Comparison of ENCODE assay signal across 10 cellular contexts in genomic region chr10:78754269-78755074, GRCh38.
DNase-seq lines count a peak whose midpoint lies in the region; ATAC-seq and TF ChIP-seq lines count a peak whose summit lies in the region.
"Had no signal": no experiment of that assay in that cellular context is flagged by ENCODE, and none has a peak within 500 bp of the region (broad histone marks: within the 10 kb centered on the region; RNA-seq: fewer than 3 reads in every experiment).

No MANE protein-coding gene starts in this region.

- WGBS in IMR-90 (ENCODE audit: extremely low coverage in 2 of 2, insufficient read length in 1 of 2), 2 experiments, result 54% methylated on average over 4 of the region's 12 CpGs; no CpG with 5 or more reads in 1 of the 2 experiments
- WGBS in mesendoderm (ENCODE audit: extremely low coverage, insufficient coverage, low lambda C conversion rate), result no CpG with 5 or more reads among the region's 12 CpGs

- H3K27me3 Mint-ChIP-seq in brain, result peaks cover 9% of the 10 kb centered on the region

- CTCF ChIA-PET in IMR-90 (lab: Yijun Ruan, JAX), result no interaction called here

- H4K5ac ChIP-seq in IMR-90 (ENCODE audit: low read depth, low read length) (no peak overlapping the region), mesendoderm (ENCODE audit: low read length) (no peak overlapping the region)

- H2BK20ac ChIP-seq in IMR-90 (ENCODE audit: low read depth, low read length), result 0 out of 2 replicates have a peak overlapping the region, but pooled peaks have one; percentile 41

- no peak overlapping the region; the same call in 1 of the 2 replicates for H3K27ac ChIP-seq in IMR-90 (ENCODE audit: insufficient read depth, low read length)
- H3K27ac ChIP-seq in mesendoderm (ENCODE audit: low read depth, low read length), result no peak overlapping the region
- H3K27ac ChIP-seq in gastrocnemius medialis, result no peak overlapping the region
- H3K27ac ChIP-seq in upper lobe of right lung, result no peak overlapping the region
- H3K27ac ChIP-seq: parathyroid adenoma had no signal

- no peak overlapping the region for H3K56ac ChIP-seq in IMR-90 (ENCODE audit: extremely low read depth, insufficient read depth, low read length)
- H3K56ac ChIP-seq in mesendoderm (ENCODE audit: low read length), result no peak overlapping the region

- H2AK9ac ChIP-seq in IMR-90 (replicated peaks; ENCODE audit: low read depth, low read length, poor library complexity), result peak overlapping the region; percentile 86

- ATAC-seq in IMR-90 (ENCODE audit: low read depth) (peak; percentile 45), gastrocnemius medialis (no peak), upper lobe of right lung (no peak)

- TF ChIP-seq POLR2A in IMR-90 (IDR thresholded peaks at IDR 0.05; ENCODE audit: low read depth, low read length) (no peak), gastrocnemius medialis (IDR thresholded peaks at IDR 0.05) (no peak)

- H3K27me3 ChIP-seq in IMR-90 (ENCODE audit: control insufficient read depth, insufficient read depth, low read length), result no peaks in the 10 kb centered on the region
- no peaks in the 10 kb centered on the region for H3K27me3 ChIP-seq in mesendoderm (ENCODE audit: insufficient read depth, low read length, poor library complexity)
- no peaks in the 10 kb centered on the region for H3K27me3 ChIP-seq in gastrocnemius medialis
- no peaks in the 10 kb centered on the region for H3K27me3 ChIP-seq in upper lobe of right lung

- no peak overlapping the region; the same call in 1 of the 2 replicates for H3K18ac ChIP-seq in IMR-90 (ENCODE audit: low read depth, low read length)
- H3K18ac ChIP-seq in mesendoderm (ENCODE audit: low read length), result no peak overlapping the region

- H3K27ac Mint-ChIP-seq in brain, result peak overlapping the region; percentile 3 to 95 (median 75)

- no peaks in the 10 kb centered on the region for H3K36me3 Mint-ChIP-seq in brain

- H3K79me1 ChIP-seq in IMR-90 (ENCODE audit: low read depth in 1 of 2, low read length in 2 of 2) (no peaks in the 10 kb centered on the region), mesendoderm (ENCODE audit: low read length) (no peaks in the 10 kb centered on the region)

- peak overlapping the region; percentile 3; the same call in 1 of the 2 replicates for H3K4me2 ChIP-seq in IMR-90 (ENCODE audit: low read depth, low read length)
- H3K4me2 ChIP-seq in mesendoderm (ENCODE audit: low read length), result no peak overlapping the region

- peaks cover 4% of the 10 kb centered on the region; the same call in 1 of the 2 replicates for H4K20me1 ChIP-seq in IMR-90 (ENCODE audit: insufficient read depth, low read length)

- H3K4me3 ChIP-seq in AG09309 (ENCODE audit: control insufficient read depth, low read depth, low read length), result no peak overlapping the region
- H3K4me3 ChIP-seq in IMR-90 (ENCODE audit: insufficient read depth, low read depth, low read length), result no peak overlapping the region
- no peak overlapping the region for H3K4me3 ChIP-seq in mesendoderm (ENCODE audit: low read length)
- no peak overlapping the region for H3K4me3 ChIP-seq in gastrocnemius medialis
- no peak overlapping the region for H3K4me3 ChIP-seq in upper lobe of right lung

- no TSS peak for BruUV-seq in IMR-90 (replicated peaks; lab: Mats Ljungman, UMichigan)

- no peak overlapping the region for H3K9ac ChIP-seq in IMR-90 (ENCODE audit: low read depth, low read length)
- no peak overlapping the region for H3K9ac ChIP-seq in mesendoderm (ENCODE audit: low read length)
- H3K9ac ChIP-seq: parathyroid adenoma had no signal

- peak overlapping the region; percentile 65; the same call in 1 of the 2 replicates for H4K91ac ChIP-seq in IMR-90 (ENCODE audit: insufficient read depth, low read depth, low read length)

- H2BK15ac ChIP-seq in IMR-90 (ENCODE audit: low read depth, low read length) (0 out of 3 replicates have a peak overlapping the region, but pooled peaks have one; percentile 2), mesendoderm (replicated peaks; ENCODE audit: low read depth) (no peak overlapping the region)

- H3K23ac ChIP-seq in IMR-90 (ENCODE audit: low read depth, low read length) (no peak overlapping the region), mesendoderm (ENCODE audit: low read length) (no peak overlapping the region)

- DNase-seq in AG09309 (ENCODE audit: low read depth), result peak; percentile 80
- DNase-seq in IMR-90, result peak; percentile 90
- peak; percentile 42 for DNase-seq in mesendoderm
- no peak for DNase-seq in gastrocnemius medialis
- DNase-seq in stimulated activated CD4-positive, alpha-beta T cell treated with anti-CD3 and anti-CD28 coated beads, Interleukin-4, amount 100 ng/mL, for 24 hours, result no peak
- DNase-seq in NCI-H1694 (lab: John Stamatoyannopoulos, UW), result no peak
- no peak for DNase-seq in upper lobe of right lung
- DNase-seq: NCI-H510A treated with DMSO at 0.1 percent for 48 hours had no signal

- no peaks in the 10 kb centered on the region for H3K36me3 ChIP-seq in IMR-90 (ENCODE audit: control insufficient read depth, insufficient read depth, low read length)
- no peaks in the 10 kb centered on the region for H3K36me3 ChIP-seq in mesendoderm (ENCODE audit: control insufficient read depth, insufficient read depth, low read length)
- no peaks in the 10 kb centered on the region for H3K36me3 ChIP-seq in gastrocnemius medialis
- H3K36me3 ChIP-seq in upper lobe of right lung, result no peaks in the 10 kb centered on the region

- H3K4me3 Mint-ChIP-seq in brain, result peak overlapping the region in 2 of 5 experiments; percentile 44 to 51

- H3K14ac ChIP-seq in IMR-90 (replicated peaks; ENCODE audit: low read depth, low read length), result peak overlapping the region; percentile 78

- dilution Hi-C loops in IMR-90 (cut with HindIII; ENCODE audit: low sequenced_read_pairs, unreplicated experiment), result no loop called here

- H3K4me1 ChIP-seq in IMR-90 (ENCODE audit: control insufficient read depth, insufficient read depth, low read length) (peaks cover 26% of the 10 kb centered on the region), mesendoderm (ENCODE audit: control insufficient read depth, low read depth, low read length) (no peaks in the 10 kb centered on the region), gastrocnemius medialis (peaks cover 12 to 18% of the 10 kb centered on the region in 2 donors), upper lobe of right lung (peaks cover 19% of the 10 kb centered on the region)
- H3K4me1 ChIP-seq: parathyroid adenoma had no signal

- peaks cover 16% of the 10 kb centered on the region for H3K9me1 ChIP-seq in IMR-90 (ENCODE audit: insufficient read depth, low read length)

- peaks cover 65% of the 10 kb centered on the region for H3K4me1 Mint-ChIP-seq in brain

- H2AK5ac ChIP-seq in IMR-90 (ENCODE audit: low read depth, low read length) (peak overlapping the region; percentile 20), mesendoderm (ENCODE audit: low read length) (no peak overlapping the region)

- peak overlapping the region; percentile 59 for H3K4ac ChIP-seq in IMR-90 (ENCODE audit: low read depth, low read length)
- H3K4ac ChIP-seq in mesendoderm (ENCODE audit: low read depth, low read length), result no peak overlapping the region

- H3K9me3 Mint-ChIP-seq in brain, result peaks cover 0 to 10% (median 0%) of the 10 kb centered on the region in 5 experiments

- H2AFZ ChIP-seq in IMR-90 (replicated peaks; ENCODE audit: low read length, poor library complexity), result peak overlapping the region; percentile 71
- H2AFZ ChIP-seq: parathyroid adenoma had no signal

- no peak for TF ChIP-seq CTCF in AG09309 (IDR thresholded peaks at IDR 0.05; ENCODE audit: control insufficient read depth, insufficient read depth, low read depth, low read length, missing control alignments)
- no peak for TF ChIP-seq CTCF in IMR-90 (conservative IDR thresholded peaks at IDR 0.05; ENCODE audit: low read depth, low read length)
- no peak for TF ChIP-seq CTCF in brain (conservative IDR thresholded peaks at IDR 0.05)
- no peak for TF ChIP-seq CTCF in gastrocnemius medialis (IDR thresholded peaks at IDR 0.05 in 4 of 5, conservative IDR thresholded peaks at IDR 0.05 in 1 of 5)
- TF ChIP-seq CTCF in upper lobe of right lung (IDR thresholded peaks at IDR 0.05), result no peak

- H3K79me2 ChIP-seq in mesendoderm (ENCODE audit: control insufficient read depth, insufficient read depth, low read length), result no peaks in the 10 kb centered on the region
- H3K79me2 ChIP-seq: parathyroid adenoma had no signal

- peak overlapping the region in 1 of 2 experiments; percentile 62; a peak in 1 of 4 replicates for H4K8ac ChIP-seq in IMR-90 (ENCODE audit: low read depth in 2 of 2, low read length in 2 of 2)
- no peak overlapping the region for H4K8ac ChIP-seq in mesendoderm (ENCODE audit: low read depth, low read length)

- H3K9me3 ChIP-seq in IMR-90 (ENCODE audit: control insufficient read depth, insufficient read depth, low read length) (no peaks in the 10 kb centered on the region), gastrocnemius medialis (no peaks in the 10 kb centered on the region), upper lobe of right lung (no peaks in the 10 kb centered on the region)

- in situ Hi-C loops in IMR-90 (cut with MboI; ENCODE audit: low sequenced_read_pairs), result no loop called here
- in situ Hi-C loops in gastrocnemius medialis (cut with MboI; ENCODE audit: low sequenced_read_pairs in 4 of 4), result no loop called here

- intact Hi-C loops in IMR-90 (cut with micrococcal nuclease) (loop anchor here (5.0 to 10.0 kb wide), 2 partner anchors 313 to 710 kb away; partner anchors contain the start of gene ZMIZ1), gastrocnemius medialis (cut with DNase I; ENCODE audit: low total_unique reads) (loop anchor here (5.0 kb wide), 1 partner anchor 318 kb away; no protein-coding TSS in a partner anchor), upper lobe of right lung (cut with DNase I) (no loop called here)

- peak overlapping the region; percentile 33 for H2BK120ac ChIP-seq in IMR-90 (ENCODE audit: low read depth, low read length)
- no peak overlapping the region for H2BK120ac ChIP-seq in mesendoderm (ENCODE audit: low read depth, low read length)

- POLR2A ChIA-PET in IMR-90 (lab: Charles Lee; ENCODE audit: unreplicated experiment), result no interaction called here

- no peak overlapping the region for H2BK5ac ChIP-seq in IMR-90 (ENCODE audit: low read depth, low read length, poor library complexity, severe bottlenecking)
- H2BK5ac ChIP-seq in mesendoderm (ENCODE audit: low read length), result no peak overlapping the region

- TF ChIP-seq RAD21 in IMR-90 (IDR thresholded peaks at IDR 0.05; ENCODE audit: low read length), result no peak

TF ChIP-seq in IMR-90, 13 proteins besides CTCF, POLR2A, EP300 and RAD21:
- TF ChIP-seq RCOR1 (IDR thresholded peaks at IDR 0.05; ENCODE audit: insufficient replicate concordance, low read length) (no peak), MXI1 (IDR thresholded peaks at IDR 0.05; ENCODE audit: borderline replicate concordance, low read depth, low read length) (no peak), CEBPB (IDR thresholded peaks at IDR 0.05; ENCODE audit: low read depth, low read length) (peak; percentile 59)

Comparison
In these comparisons a context has a peak if more than half of its experiments do, and no peak if none do; other contexts are left out.
1. DNase-seq: peak in AG09309 (single experiment), IMR-90 (single experiment) and mesendoderm (single experiment); none in gastrocnemius medialis (0 of 2), stimulated activated CD4-positive, alpha-beta T cell treated with anti-CD3 and anti-CD28 coated beads, Interleukin-4, amount 100 ng/mL, for 24 hours (single experiment), NCI-H1694 (single experiment) and upper lobe of right lung (single experiment).